ENCODE assay signal across 8 cellular contexts in genomic region chr16:11205754-11206459, GRCh38. TPM values are rescaled to one million over a fixed set of nuclear protein-coding genes. Genes with fewer than 3 reads are reported as not detected.
DNase-seq lines count a peak whose midpoint lies in the region; ATAC-seq and TF ChIP-seq lines count a peak whose summit lies in the region.

No MANE protein-coding gene starts in this region.

- peak overlapping the region; percentile 34; the same call in 1 of the 2 replicates for H3K27ac Mint-ChIP-seq in HFFc6
- H3K27ac Mint-ChIP-seq in activated T-helper 17 cell treated with anti-CD3 and anti-CD28 coated beads, Interleukin-2, amount 50 U/mL, for 72 hours = peak overlapping the region; percentile 99

- H3K4me1 Mint-ChIP-seq in HFFc6 (ENCODE audit: low read depth) = peaks cover 37% of the 10 kb centered on the region
- peaks cover 19% of the 10 kb centered on the region for H3K4me1 Mint-ChIP-seq in activated T-helper 17 cell treated with anti-CD3 and anti-CD28 coated beads, Interleukin-2, amount 50 U/mL, for 72 hours

- H3K36me3 ChIP-seq in lower lobe of right lung = no peaks in the 10 kb centered on the region

- peaks cover 6% of the 10 kb centered on the region for H3K27me3 ChIP-seq in lower lobe of right lung (ENCODE audit: low read depth)

- H3K36me3 Mint-ChIP-seq in HFFc6 (ENCODE audit: low read depth) = no peaks in the 10 kb centered on the region
- no peaks in the 10 kb centered on the region for H3K36me3 Mint-ChIP-seq in activated T-helper 17 cell treated with anti-CD3 and anti-CD28 coated beads, Interleukin-2, amount 50 U/mL, for 72 hours (ENCODE audit: low read depth)

- H3K4me3 Mint-ChIP-seq in HFFc6 = no peak overlapping the region
- H3K4me3 Mint-ChIP-seq in activated T-helper 17 cell treated with anti-CD3 and anti-CD28 coated beads, Interleukin-2, amount 50 U/mL, for 72 hours = peak overlapping the region; percentile 82

- peak; percentile 74 for DNase-seq in GF-D8 (lab: John Stamatoyannopoulos, UW)
- no peak for DNase-seq in HFFc6
- DNase-seq in lower lobe of right lung = no peak
- DNase-seq in NCI-H226 = no peak
- no peak for DNase-seq in effector CD8-positive, alpha-beta T cell (lab: John Stamatoyannopoulos, UW)

- H3K4me1 ChIP-seq in lower lobe of right lung = peaks cover 15% of the 10 kb centered on the region

- peaks cover 10% of the 10 kb centered on the region; the same call in 1 of the 2 replicates for H3K27me3 Mint-ChIP-seq in HFFc6 (ENCODE audit: insufficient read depth)
- no peaks in the 10 kb centered on the region for H3K27me3 Mint-ChIP-seq in activated T-helper 17 cell treated with anti-CD3 and anti-CD28 coated beads, Interleukin-2, amount 50 U/mL, for 72 hours

- peaks cover 6% of the 10 kb centered on the region for H3K9me3 ChIP-seq in lower lobe of right lung

- ATAC-seq in activated T-helper 17 cell treated with anti-CD3 and anti-CD28 coated beads, Interleukin-2, amount 50 U/mL, for 72 hours (replicated peaks) = peak; percentile 77
- peak; percentile 53 to 61 for ATAC-seq in lower lobe of right lung
- no peak for ATAC-seq in HG03457 (IDR thresholded peaks at IDR 0.05; ENCODE audit: unreplicated experiment)
- ATAC-seq in HG03520 (IDR thresholded peaks at IDR 0.05; ENCODE audit: unreplicated experiment) = no peak

- H3K4me3 ChIP-seq in lower lobe of right lung = no peak overlapping the region

- no peak overlapping the region for H3K27ac ChIP-seq in lower lobe of right lung

- peaks cover 13% of the 10 kb centered on the region for H3K9me3 Mint-ChIP-seq in HFFc6
- no peaks in the 10 kb centered on the region for H3K9me3 Mint-ChIP-seq in activated T-helper 17 cell treated with anti-CD3 and anti-CD28 coated beads, Interleukin-2, amount 50 U/mL, for 72 hours

- intact Hi-C loops in lower lobe of right lung (cut with DNase I) = no loop called here

- no peak for TF ChIP-seq CTCF in HFFc6 (IDR thresholded peaks at IDR 0.05)
- no peak for TF ChIP-seq CTCF in lower lobe of right lung (IDR thresholded peaks at IDR 0.05)

RNA-seq across cellular contexts. Expression of gene SOCS1, which starts 50.1 kb away (rescaled TPM):
- 1 to 10 TPM; 3.8 to 6.7 (median 5.9) TPM for total RNA-seq in HFFc6 (2021; fragmentation: NEBNext Ultra II Directional; extraction: Animal tissue kit (Norgen Biotek cat#: 25700))
- 100 to 1,000 TPM in 1 of 2 donors, 10 to 100 TPM in 1; 89.7 to 124 TPM for total RNA-seq in activated T-helper 17 cell treated with anti-CD3 and anti-CD28 coated beads, Interleukin-2, amount 50 U/mL, for 72 hours
- total RNA-seq in lower lobe of right lung = 17.8 TPM

Comparison
In these comparisons a context has a peak if more than half of its experiments do, and no peak if none do; other contexts are left out.
1. ATAC-seq: peak in activated T-helper 17 cell treated with anti-CD3 and anti-CD28 coated beads, Interleukin-2, amount 50 U/mL, for 72 hours (single experiment) and lower lobe of right lung (2 of 2); none in HG03457 (single experiment) and HG03520 (single experiment).